10 cellular contexts compared by ENCODE assay signal in the genomic region with DNA sequence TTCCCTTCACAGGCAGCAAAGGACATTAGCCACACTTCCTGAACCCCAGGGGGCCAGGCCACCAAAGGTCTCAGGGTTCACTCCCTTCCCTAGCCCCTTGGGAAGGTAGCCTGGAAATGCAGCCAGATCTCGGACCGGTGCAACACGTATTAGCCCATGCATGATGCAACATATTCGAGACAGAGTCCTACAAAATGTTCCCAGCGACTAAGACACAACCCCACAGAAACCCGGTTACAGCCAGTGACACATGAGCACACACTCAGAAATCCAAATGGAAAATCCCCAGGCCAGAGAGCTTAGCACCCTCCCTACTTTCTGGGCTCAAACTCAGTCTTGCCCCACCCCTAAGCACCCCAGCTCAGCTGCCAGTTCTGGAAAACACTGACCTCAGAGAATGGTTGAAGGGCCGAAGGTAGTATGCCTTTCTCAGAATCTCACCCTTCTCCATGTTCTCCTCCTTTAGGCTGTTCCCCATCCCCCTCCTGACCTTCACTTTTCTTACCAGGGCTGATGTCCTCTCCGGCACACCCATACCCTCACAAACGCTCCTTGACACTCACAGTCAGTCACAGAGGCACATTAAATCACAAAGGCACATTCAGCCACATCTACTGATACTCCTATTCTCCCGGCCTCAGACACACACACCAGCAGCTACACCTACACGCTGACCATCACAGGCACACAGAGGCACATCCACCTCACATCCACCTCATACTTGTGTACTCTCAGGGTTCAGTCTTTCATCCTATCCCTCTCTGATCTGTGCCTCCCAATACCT. TPM values are rescaled to one million over a fixed set of nuclear protein-coding genes. Genes with fewer than 3 reads are reported as not detected.
DNase-seq lines count a peak whose midpoint lies in the region; ATAC-seq lines count a peak whose summit lies in the region.
"Had no signal": no experiment of that assay in that cellular context is flagged by ENCODE, and none has a peak within 500 bp of the region (broad histone marks: within the 10 kb centered on the region; RNA-seq: fewer than 3 reads in every experiment).

A gene with protein sequence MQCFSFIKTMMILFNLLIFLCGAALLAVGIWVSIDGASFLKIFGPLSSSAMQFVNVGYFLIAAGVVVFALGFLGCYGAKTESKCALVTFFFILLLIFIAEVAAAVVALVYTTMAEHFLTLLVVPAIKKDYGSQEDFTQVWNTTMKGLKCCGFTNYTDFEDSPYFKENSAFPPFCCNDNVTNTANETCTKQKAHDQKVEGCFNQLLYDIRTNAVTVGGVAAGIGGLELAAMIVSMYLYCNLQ (plus strand): TSS at position 640 of the 784 bp plus-strand sequence. CDS start 6,021 bp downstream, outside the sequence.

- in situ Hi-C loops in GM23248 (cut with MboI) = loop anchor here (5.0 kb wide), 1 partner anchor 137 kb away; no protein-coding TSS in a partner anchor

- 28 to 29% methylated on average over 11 of the region's 11 CpGs for WGBS in GM23248 (ENCODE audit: low coverage in 1 of 2, low lambda C conversion rate in 2 of 2, missing lambda C conversion rate in 2 of 2), 2 experiments

- CTCF ChIA-PET in activated naive CD4-positive, alpha-beta T cell treated with anti-CD3 and anti-CD28 coated beads for 36 hours (lab: Charles Lee) = no interaction called here

- H3K4me1 Mint-ChIP-seq in stimulated activated effector memory CD8-positive, alpha-beta T cell treated with anti-CD3 and anti-CD28 coated beads, Interleukin-12 subunit alpha, Interleukin-12 subunit beta, amount 100 ng/mL, for 72 hours = no peaks in the 10 kb centered on the region
- no peaks in the 10 kb centered on the region for H3K4me1 Mint-ChIP-seq in activated naive CD4-positive, alpha-beta T cell treated with anti-CD3 and anti-CD28 coated beads for 36 hours (ENCODE audit: low read depth)

- DNase-seq in GM23248 (peak; percentile 86), cerebellar cortex (ENCODE audit: low spot score) (peak; percentile 98), kidney tubule cell (ENCODE audit: low spot score) (peak; percentile 52), NCI-H2227 treated with DMSO at 0.1 percent for 48 hours (lab: John Stamatoyannopoulos, UW) (no peak)
- DNase-seq in stimulated activated effector memory CD8-positive, alpha-beta T cell treated with anti-CD3 and anti-CD28 coated beads, Interleukin-12 subunit alpha, Interleukin-12 subunit beta, amount 100 ng/mL, for 72 hours (ENCODE audit: low spot score in 2 of 2) = no peak
- no peak for DNase-seq in activated naive CD4-positive, alpha-beta T cell treated with anti-CD3 and anti-CD28 coated beads for 36 hours

- peaks cover 23% of the 10 kb centered on the region for H3K4me1 ChIP-seq in GM23248 (ENCODE audit: insufficient read depth)

- no peaks in the 10 kb centered on the region for H3K9me3 ChIP-seq in GM23248 (ENCODE audit: low read depth)

- intact Hi-C loops in activated naive CD4-positive, alpha-beta T cell treated with anti-CD3 and anti-CD28 coated beads for 36 hours (cut with micrococcal nuclease) = loop anchor here (5.0 kb wide), 1 partner anchor 662 kb away; no protein-coding TSS in a partner anchor

- no peaks in the 10 kb centered on the region for H3F3A ChIP-seq in GM23248 (ENCODE audit: insufficient read depth)

- no peak within 1 kb of the TSS for H3K4me3 Mint-ChIP-seq in stimulated activated effector memory CD8-positive, alpha-beta T cell treated with anti-CD3 and anti-CD28 coated beads, Interleukin-12 subunit alpha, Interleukin-12 subunit beta, amount 100 ng/mL, for 72 hours
- no peak within 1 kb of the TSS for H3K4me3 Mint-ChIP-seq in activated naive CD4-positive, alpha-beta T cell treated with anti-CD3 and anti-CD28 coated beads for 36 hours

- no peak within 1 kb of the TSS for H3K4me3 ChIP-seq in GM23248

- H2AFZ ChIP-seq in GM23248 = peak within 1 kb of the TSS; percentile 71

- no peaks in the 10 kb centered on the region for H3K27me3 Mint-ChIP-seq in activated naive CD4-positive, alpha-beta T cell treated with anti-CD3 and anti-CD28 coated beads for 36 hours (ENCODE audit: low read depth)

- H3K79me2 ChIP-seq in GM23248 (ENCODE audit: insufficient read depth) = no peaks in the 10 kb centered on the region

- H3K27ac ChIP-seq in GM23248 = peak within 1 kb of the TSS; percentile 26; the same call in 1 of the 2 replicates
- H3K27ac ChIP-seq: KMS-11 had no signal

- no peaks in the 10 kb centered on the region for H3K36me3 Mint-ChIP-seq in stimulated activated effector memory CD8-positive, alpha-beta T cell treated with anti-CD3 and anti-CD28 coated beads, Interleukin-12 subunit alpha, Interleukin-12 subunit beta, amount 100 ng/mL, for 72 hours
- no peaks in the 10 kb centered on the region for H3K36me3 Mint-ChIP-seq in activated naive CD4-positive, alpha-beta T cell treated with anti-CD3 and anti-CD28 coated beads for 36 hours (ENCODE audit: low read depth)

- H3K36me3 ChIP-seq in GM23248 (ENCODE audit: low read depth) = no peaks in the 10 kb centered on the region

- no peaks in the 10 kb centered on the region for H3K9me2 ChIP-seq in GM23248 (ENCODE audit: insufficient read depth)

- no peaks in the 10 kb centered on the region for H4K20me1 ChIP-seq in GM23248 (ENCODE audit: insufficient read depth)

- H3K27me3 ChIP-seq in GM23248 (replicated peaks; ENCODE audit: insufficient read depth) = peaks cover 4% of the 10 kb centered on the region; the same call in 1 of the 2 replicates

- peak within 1 kb of the TSS; percentile 32 for H3K4me2 ChIP-seq in GM23248 (ENCODE audit: unreplicated experiment)
- H3K4me2 ChIP-seq: KMS-11 had no signal

- peak; percentile 8 for ATAC-seq in stimulated activated effector memory CD8-positive, alpha-beta T cell treated with anti-CD3 and anti-CD28 coated beads, Interleukin-12 subunit alpha, Interleukin-12 subunit beta, amount 100 ng/mL, for 72 hours
- ATAC-seq in HG03175 (IDR thresholded peaks at IDR 0.05; ENCODE audit: unreplicated experiment) (no peak), GM21825 (IDR thresholded peaks at IDR 0.05; ENCODE audit: unreplicated experiment) (no peak)

- no peaks in the 10 kb centered on the region for H3K9me3 Mint-ChIP-seq in stimulated activated effector memory CD8-positive, alpha-beta T cell treated with anti-CD3 and anti-CD28 coated beads, Interleukin-12 subunit alpha, Interleukin-12 subunit beta, amount 100 ng/mL, for 72 hours
- no peaks in the 10 kb centered on the region for H3K9me3 Mint-ChIP-seq in activated naive CD4-positive, alpha-beta T cell treated with anti-CD3 and anti-CD28 coated beads for 36 hours

- H3K27ac Mint-ChIP-seq in stimulated activated effector memory CD8-positive, alpha-beta T cell treated with anti-CD3 and anti-CD28 coated beads, Interleukin-12 subunit alpha, Interleukin-12 subunit beta, amount 100 ng/mL, for 72 hours = no peak within 1 kb of the TSS
- no peak within 1 kb of the TSS for H3K27ac Mint-ChIP-seq in activated naive CD4-positive, alpha-beta T cell treated with anti-CD3 and anti-CD28 coated beads for 36 hours

- peak within 1 kb of the TSS; percentile 50 for H3K9ac ChIP-seq in GM23248
- H3K9ac ChIP-seq: KMS-11 had no signal

RNA-seq across cellular contexts. Expression of the gene that starts here (rescaled TPM):
- not detected in 2 replicates for total RNA-seq in GM23248 (2014; rRNA removed; shearing (Covaris generic))
- 0.38 and 0.70 TPM in 2 replicates for polyA plus RNA-seq in GM23248 (2016; fragmentation: Nextera tagmentation; extraction: Ambion mirVana)
- total RNA-seq in activated naive CD4-positive, alpha-beta T cell treated with anti-CD3 and anti-CD28 coated beads for 36 hours = not detected
- total RNA-seq: activated CD8-positive, alpha-beta memory T cell treated with anti-CD3 and anti-CD28 coated beads for 36 hours had no signal

Comparison
In these comparisons a context has a peak if more than half of its experiments do, and no peak if none do; other contexts are left out.
1. Peak in DNase-seq, H3K27ac ChIP-seq, H3K9ac ChIP-seq and H3K4me2 ChIP-seq in GM23248; RNA of the gene not detected or under 1 TPM.
2. DNase-seq: peak in cerebellar cortex (single experiment) and kidney tubule cell (single experiment); none in stimulated activated effector memory CD8-positive, alpha-beta T cell treated with anti-CD3 and anti-CD28 coated beads, Interleukin-12 subunit alpha, Interleukin-12 subunit beta, amount 100 ng/mL, for 72 hours (0 of 2), activated naive CD4-positive, alpha-beta T cell treated with anti-CD3 and anti-CD28 coated beads for 36 hours (single experiment) and NCI-H2227 treated with DMSO at 0.1 percent for 48 hours (single experiment).